Comparison of ENCODE assay signal across 33 cellular contexts in the genomic region with DNA sequence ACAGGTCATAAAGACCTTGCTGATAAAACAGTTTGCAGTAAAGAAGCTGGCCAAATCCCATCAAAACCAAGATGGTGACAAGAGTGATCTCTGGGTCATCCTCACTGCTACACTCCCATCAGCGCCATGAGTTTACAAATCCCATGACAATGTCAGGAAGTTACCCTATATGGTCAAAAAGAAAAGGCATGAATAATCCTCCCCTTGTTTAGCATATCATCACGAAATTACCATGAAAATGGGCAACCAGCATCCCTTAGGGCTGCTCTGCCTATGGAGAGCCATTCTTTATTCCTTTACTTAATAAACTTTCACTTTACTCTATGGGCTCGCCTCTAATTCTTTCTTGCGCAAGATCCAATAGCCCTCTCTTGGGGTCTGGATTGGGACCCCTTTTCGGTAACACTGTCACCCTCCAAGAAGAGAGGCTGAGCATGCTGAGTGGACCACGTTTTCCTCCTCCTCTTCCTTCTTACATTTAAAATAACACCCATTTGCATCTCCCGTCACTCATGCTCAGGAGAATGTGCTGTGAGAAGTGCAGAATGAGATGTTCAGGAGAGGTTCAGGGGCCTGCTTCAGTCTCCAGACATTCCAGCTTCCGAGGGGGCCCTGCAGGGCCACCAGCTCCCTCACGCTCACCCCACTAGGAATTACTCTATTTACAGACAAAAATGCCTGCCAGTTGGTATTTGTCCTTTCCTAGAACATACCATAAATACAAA.
"Had no signal": no experiment of that assay in that cellular context is flagged by ENCODE, and none has a peak within 500 bp of the region (broad histone marks: within the 10 kb centered on the region; RNA-seq: fewer than 3 reads in every experiment).

No MANE protein-coding gene starts in this region.

- H3K9me3 Mint-ChIP-seq: activated CD4-positive, alpha-beta memory T cell treated with anti-CD3 and anti-CD28 coated beads for 36 hours; activated CD4-positive, alpha-beta T cell treated with anti-CD3 and anti-CD28 coated beads, Interleukin-2, amount 10 ng/mL, durations not matched to agents 24 days and 14 days; activated naive CD4-positive, alpha-beta T cell treated with anti-CD3 and anti-CD28 coated beads, Interleukin-2, amount 10 ng/mL, durations not matched to agents 7 days and 5 days; activated naive CD4-positive, alpha-beta T cell treated with anti-CD3 and anti-CD28 coated beads, Interleukin-2, amount 50 U/mL, for 72 hours; activated naive CD8-positive, alpha-beta T cell treated with anti-CD3 and anti-CD28 coated beads, Interleukin-2, amount 10 ng/mL, durations not matched to agents 7 days and 5 days; activated T-helper 1 cell treated with anti-CD3 and anti-CD28 coated beads, Interleukin-12 subunit alpha, Interleukin-12 subunit beta, Interleukin-2, Interleukin-4 antibody, amounts not matched to agents 30 ng/mL and 10 ng/mL and 1 ng/mL, durations not matched to agents 14 hours and 24 hours and 36 hours; activated T-helper 2 cell treated with anti-CD3 and anti-CD28 coated beads, Interferon-gamma antibody, Interleukin-2, Interleukin-4, amounts not matched to agents 10 μg/mL and 5 μg/mL and 100 μg/mL, durations not matched to agents 14 hours and 24 hours and 36 hours; central memory CD8-positive, alpha-beta T cell; effector memory CD8-positive, alpha-beta T cell had no signal

- H3K9me3 ChIP-seq: ascending aorta, breast epithelium, esophagus muscularis mucosa, gastrocnemius medialis had no signal

- ATAC-seq: activated CD4-positive, alpha-beta T cell treated with anti-CD3 and anti-CD28 coated beads for 36 hours; activated CD8-positive, alpha-beta memory T cell treated with anti-CD3 and anti-CD28 coated beads, Interleukin-2, amount 10 ng/mL, durations not matched to agents 7 days and 5 days; activated CD8-positive, alpha-beta T cell treated with anti-CD3 and anti-CD28 coated beads, Interleukin-2, amount 10 ng/mL, durations not matched to agents 7 days and 5 days; activated naive CD4-positive, alpha-beta T cell treated with anti-CD3 and anti-CD28 coated beads, Interleukin-2, amount 50 U/mL, for 72 hours; effector memory CD8-positive, alpha-beta T cell; foreskin keratinocyte; gastrocnemius medialis; heart left ventricle had no signal

- H3K4me1 Mint-ChIP-seq: activated CD4-positive, alpha-beta T cell treated with anti-CD3 and anti-CD28 coated beads for 36 hours; activated CD4-positive, alpha-beta T cell treated with anti-CD3 and anti-CD28 coated beads, Interleukin-2, amount 10 ng/mL, durations not matched to agents 24 days and 14 days; activated CD8-positive, alpha-beta memory T cell treated with anti-CD3 and anti-CD28 coated beads, Interleukin-2, amount 10 ng/mL, durations not matched to agents 7 days and 5 days; activated naive CD4-positive, alpha-beta T cell treated with anti-CD3 and anti-CD28 coated beads, Interleukin-2, amount 10 ng/mL, durations not matched to agents 7 days and 5 days; activated naive CD8-positive, alpha-beta T cell treated with anti-CD3 and anti-CD28 coated beads, Interleukin-2, amount 10 ng/mL, durations not matched to agents 7 days and 5 days; central memory CD8-positive, alpha-beta T cell had no signal

- H3K27me3 ChIP-seq: ascending aorta, foreskin keratinocyte, gastrocnemius medialis had no signal

- H3K27ac Mint-ChIP-seq: activated CD4-positive, alpha-beta memory T cell treated with anti-CD3 and anti-CD28 coated beads for 36 hours; activated CD4-positive, alpha-beta T cell treated with anti-CD3 and anti-CD28 coated beads for 36 hours; activated CD4-positive, alpha-beta T cell treated with anti-CD3 and anti-CD28 coated beads, Interleukin-2, amount 10 ng/mL, durations not matched to agents 24 days and 14 days; activated CD8-positive, alpha-beta memory T cell treated with anti-CD3 and anti-CD28 coated beads, Interleukin-2, amount 10 ng/mL, durations not matched to agents 7 days and 5 days; activated CD8-positive, alpha-beta T cell treated with anti-CD3 and anti-CD28 coated beads, Interleukin-2, amount 10 ng/mL, durations not matched to agents 7 days and 5 days; activated naive CD4-positive, alpha-beta T cell treated with anti-CD3 and anti-CD28 coated beads, Interleukin-2, amount 10 ng/mL, durations not matched to agents 7 days and 5 days; activated naive CD4-positive, alpha-beta T cell treated with anti-CD3 and anti-CD28 coated beads, Interleukin-2, amount 50 U/mL, for 72 hours; activated naive CD8-positive, alpha-beta T cell treated with anti-CD3 and anti-CD28 coated beads, Interleukin-2, amount 10 ng/mL, durations not matched to agents 7 days and 5 days; activated T-helper 1 cell treated with anti-CD3 and anti-CD28 coated beads, Interleukin-12 subunit alpha, Interleukin-12 subunit beta, Interleukin-2, Interleukin-4 antibody, amounts not matched to agents 30 ng/mL and 10 ng/mL and 1 ng/mL, durations not matched to agents 14 hours and 24 hours and 36 hours; activated T-helper 2 cell treated with anti-CD3 and anti-CD28 coated beads, Interferon-gamma antibody, Interleukin-2, Interleukin-4, amounts not matched to agents 10 μg/mL and 5 μg/mL and 100 μg/mL, durations not matched to agents 14 hours and 24 hours and 36 hours; dendritic cell treated with granulocyte-macrophage colony-stimulating factor and Interleukin-4, amounts not matched to agents 40 ng/mL and 50 ng/mL, for 4 days; effector memory CD8-positive, alpha-beta T cell had no signal

- H3K36me3 Mint-ChIP-seq: activated CD4-positive, alpha-beta memory T cell treated with anti-CD3 and anti-CD28 coated beads for 36 hours; activated CD8-positive, alpha-beta memory T cell treated with anti-CD3 and anti-CD28 coated beads, Interleukin-2, amount 10 ng/mL, durations not matched to agents 7 days and 5 days; activated naive CD4-positive, alpha-beta T cell treated with anti-CD3 and anti-CD28 coated beads, Interleukin-2, amount 10 ng/mL, durations not matched to agents 7 days and 5 days; activated naive CD4-positive, alpha-beta T cell treated with anti-CD3 and anti-CD28 coated beads, Interleukin-2, amount 50 U/mL, for 72 hours; activated naive CD8-positive, alpha-beta T cell treated with anti-CD3 and anti-CD28 coated beads, Interleukin-2, amount 10 ng/mL, durations not matched to agents 7 days and 5 days; brain had no signal

- H3K36me3 ChIP-seq: ascending aorta, breast epithelium, esophagus muscularis mucosa, gastrocnemius medialis, heart left ventricle, WERI-Rb-1 had no signal

- H3K4me3 ChIP-seq: ascending aorta, breast epithelium, coronary artery, esophagus muscularis mucosa, gastrocnemius medialis, heart left ventricle had no signal

- H3K4me3 Mint-ChIP-seq: activated CD4-positive, alpha-beta memory T cell treated with anti-CD3 and anti-CD28 coated beads for 36 hours; activated CD4-positive, alpha-beta T cell treated with anti-CD3 and anti-CD28 coated beads for 36 hours; activated CD4-positive, alpha-beta T cell treated with anti-CD3 and anti-CD28 coated beads, Interleukin-2, amount 10 ng/mL, durations not matched to agents 24 days and 14 days; activated CD8-positive, alpha-beta memory T cell treated with anti-CD3 and anti-CD28 coated beads, Interleukin-2, amount 10 ng/mL, durations not matched to agents 7 days and 5 days; activated CD8-positive, alpha-beta T cell treated with anti-CD3 and anti-CD28 coated beads, Interleukin-2, amount 10 ng/mL, durations not matched to agents 7 days and 5 days; activated naive CD4-positive, alpha-beta T cell treated with anti-CD3 and anti-CD28 coated beads, Interleukin-2, amount 10 ng/mL, durations not matched to agents 7 days and 5 days; activated naive CD8-positive, alpha-beta T cell treated with anti-CD3 and anti-CD28 coated beads, Interleukin-2, amount 10 ng/mL, durations not matched to agents 7 days and 5 days; activated T-helper 1 cell treated with anti-CD3 and anti-CD28 coated beads, Interleukin-12 subunit alpha, Interleukin-12 subunit beta, Interleukin-2, Interleukin-4 antibody, amounts not matched to agents 30 ng/mL and 10 ng/mL and 1 ng/mL, durations not matched to agents 14 hours and 24 hours and 36 hours; brain; central memory CD8-positive, alpha-beta T cell; dendritic cell treated with granulocyte-macrophage colony-stimulating factor and Interleukin-4, amounts not matched to agents 40 ng/mL and 50 ng/mL, for 4 days; effector memory CD8-positive, alpha-beta T cell had no signal

- H3K27ac ChIP-seq: ascending aorta, breast epithelium, coronary artery, esophagus muscularis mucosa, foreskin keratinocyte, gastrocnemius medialis, heart left ventricle, WERI-Rb-1 had no signal

- H3K4me1 ChIP-seq: ascending aorta, breast epithelium, esophagus muscularis mucosa, foreskin keratinocyte, gastrocnemius medialis, heart left ventricle had no signal

- H3K27me3 Mint-ChIP-seq: brain had no signal

- DNase-seq: activated CD4-positive, alpha-beta memory T cell treated with anti-CD3 and anti-CD28 coated beads for 36 hours; activated CD4-positive, alpha-beta T cell treated with anti-CD3 and anti-CD28 coated beads for 36 hours; activated CD4-positive, alpha-beta T cell treated with anti-CD3 and anti-CD28 coated beads, Interleukin-2, amount 10 ng/mL, durations not matched to agents 24 days and 14 days; activated CD4-positive, CD25-positive, alpha-beta regulatory T cell; activated CD4-positive, CD25-positive, alpha-beta regulatory T cell treated with anti-CD3 and anti-CD28 coated beads, Interleukin-2, amount 50 U/mL, for 72 hours; activated CD8-positive, alpha-beta memory T cell treated with anti-CD3 and anti-CD28 coated beads, Interleukin-2, amount 10 ng/mL, durations not matched to agents 7 days and 5 days; activated CD8-positive, alpha-beta memory T cell treated with anti-CD3 and anti-CD28 coated beads, Interleukin-2, amount 50 U/mL, for 4 hours; activated CD8-positive, alpha-beta T cell treated with anti-CD3 and anti-CD28 coated beads, Interleukin-2, amount 10 ng/mL, durations not matched to agents 7 days and 5 days; activated gamma-delta T cell; activated naive CD4-positive, alpha-beta T cell; activated naive CD4-positive, alpha-beta T cell treated with anti-CD3 and anti-CD28 coated beads, Interleukin-2, amount 10 ng/mL, durations not matched to agents 7 days and 5 days; activated naive CD8-positive, alpha-beta T cell treated with anti-CD3 and anti-CD28 coated beads, Interleukin-2, amount 10 ng/mL, durations not matched to agents 7 days and 5 days; activated T-cell treated with anti-CD3 and anti-CD28 coated beads, Interleukin-2, amount 50 U/mL, for 1 hour; activated T-cell treated with anti-CD3 and anti-CD28 coated beads, Interleukin-2, amount 50 U/mL, for 48 hours; effector CD4-positive, alpha-beta T cell; effector memory CD8-positive, alpha-beta T cell; erythroblast; foreskin keratinocyte; gastrocnemius medialis; glutamatergic neuron; heart left ventricle; T1000; WERI-Rb-1 had no signal
